In the genomic region with DNA sequence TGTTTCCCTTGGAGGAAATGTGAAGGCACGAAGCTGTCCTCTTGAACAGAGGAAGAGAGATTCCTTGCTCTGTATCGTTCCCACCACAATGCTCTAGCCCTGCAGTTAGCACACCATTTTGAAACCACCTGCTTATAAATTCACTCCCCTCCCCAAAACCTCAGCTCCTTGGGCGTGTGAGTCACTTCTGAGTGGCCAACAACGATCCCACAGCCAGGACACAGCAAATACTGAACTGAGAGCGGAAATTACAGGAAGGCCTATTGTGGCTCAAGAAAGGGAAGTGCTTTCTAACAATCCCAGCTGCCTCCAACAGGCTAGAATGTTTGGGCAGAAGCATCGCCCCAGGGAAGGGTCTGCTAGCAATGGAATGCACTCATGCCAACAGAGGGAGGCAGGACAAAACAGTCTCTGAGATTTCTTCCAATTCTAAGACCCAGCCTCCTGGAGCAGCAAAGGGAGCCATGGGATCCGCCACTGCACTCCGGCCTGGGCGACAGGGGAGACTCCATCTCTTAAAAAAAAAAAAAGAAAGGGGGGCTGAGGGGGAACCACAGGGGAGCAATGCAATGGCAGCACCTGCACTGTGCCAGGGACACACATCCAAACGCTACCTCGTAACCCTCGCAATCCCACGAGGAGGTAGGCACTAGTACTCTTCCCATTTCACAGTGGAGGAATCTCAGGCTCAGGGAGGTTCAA, we compare ENCODE assay signal across 8 cellular contexts. TPM values are rescaled to one million over a fixed set of nuclear protein-coding genes. Genes with fewer than 3 reads are reported as not detected.
DNase-seq lines count a peak whose midpoint lies in the region; ATAC-seq and TF ChIP-seq lines count a peak whose summit lies in the region.

No MANE protein-coding gene starts in this region.

- H3K4me3 ChIP-seq in IMR-90 (ENCODE audit: insufficient read depth, low read depth, low read length) = no peak overlapping the region
- peak overlapping the region in 1 of 3 donors; percentile 64 for H3K4me3 ChIP-seq in liver (ENCODE audit: low read depth in 1 of 3, low read length in 3 of 3)

- no peak overlapping the region for H2BK20ac ChIP-seq in IMR-90 (ENCODE audit: low read depth, low read length)

- BruUV-seq in IMR-90 (replicated peaks; lab: Mats Ljungman, UMichigan) = no TSS peak

- H4K5ac ChIP-seq in IMR-90 (ENCODE audit: low read depth, low read length) = no peak overlapping the region

- no peak overlapping the region for H4K91ac ChIP-seq in IMR-90 (ENCODE audit: insufficient read depth, low read depth, low read length)

- H4K20me1 ChIP-seq in IMR-90 (ENCODE audit: insufficient read depth, low read length) = no peaks in the 10 kb centered on the region

- H2BK15ac ChIP-seq in IMR-90 (ENCODE audit: low read depth, low read length) = no peak overlapping the region

- no peak overlapping the region for H3K9ac ChIP-seq in IMR-90 (ENCODE audit: low read depth, low read length)
- no peak overlapping the region for H3K9ac ChIP-seq in liver (ENCODE audit: low read depth in 1 of 2, low read length in 2 of 2)

- H3K36me3 ChIP-seq in IMR-90 (ENCODE audit: control insufficient read depth, insufficient read depth, low read length) (no peaks in the 10 kb centered on the region), liver (ENCODE audit: control insufficient read depth in 4 of 4, insufficient read depth in 3 of 4, low read depth in 1 of 4, low read length in 3 of 4) (no peaks in the 10 kb centered on the region)

- ATAC-seq in IMR-90 (ENCODE audit: low read depth) = no peak
- no peak for ATAC-seq in HG03108 (IDR thresholded peaks at IDR 0.05; ENCODE audit: unreplicated experiment)
- no peak for ATAC-seq in HG03571 (IDR thresholded peaks at IDR 0.05; ENCODE audit: unreplicated experiment)

- no peak overlapping the region; the same call in 1 of the 2 replicates for H2AK5ac ChIP-seq in IMR-90 (ENCODE audit: low read depth, low read length)

- intact Hi-C loops in IMR-90 (cut with micrococcal nuclease) = no loop called here

- H2AFZ ChIP-seq in IMR-90 (replicated peaks; ENCODE audit: low read length, poor library complexity) = peak overlapping the region; percentile 77

- peaks cover 6% of the 10 kb centered on the region for H3K9me1 ChIP-seq in IMR-90 (ENCODE audit: insufficient read depth, low read length)

- no peak overlapping the region for H2AK9ac ChIP-seq in IMR-90 (replicated peaks; ENCODE audit: low read depth, low read length, poor library complexity)

- DNase-seq in ACHN (peak; percentile 59), IMR-90 (peak; percentile 44), NCI-H69 (lab: John Stamatoyannopoulos, UW) (no peak), DMS 273 (lab: John Stamatoyannopoulos, UW; ENCODE audit: unreplicated experiment) (no peak)

- no peak overlapping the region for H3K4me2 ChIP-seq in IMR-90 (ENCODE audit: low read depth, low read length)

- CTCF ChIA-PET in IMR-90 (lab: Yijun Ruan, JAX) = interaction anchor here (0.6 kb wide), 2 partner anchors 32 to 58 kb away, joined by 3 read pairs; no protein-coding TSS in a partner anchor

- H3K56ac ChIP-seq in IMR-90 (ENCODE audit: extremely low read depth, insufficient read depth, low read length) = no peak overlapping the region

- H2BK5ac ChIP-seq in IMR-90 (ENCODE audit: low read depth, low read length, poor library complexity, severe bottlenecking) = no peak overlapping the region

- H3K4ac ChIP-seq in IMR-90 (ENCODE audit: low read depth, low read length) = no peak overlapping the region

- no peak overlapping the region for H3K14ac ChIP-seq in IMR-90 (replicated peaks; ENCODE audit: low read depth, low read length)

- no peak for TF ChIP-seq POLR2A in IMR-90 (IDR thresholded peaks at IDR 0.05; ENCODE audit: low read depth, low read length)

- no peak overlapping the region for H3K23ac ChIP-seq in IMR-90 (ENCODE audit: low read depth, low read length)

- TF ChIP-seq CTCF in IMR-90 (conservative IDR thresholded peaks at IDR 0.05; ENCODE audit: low read depth, low read length) (no peak), liver (IDR thresholded peaks at IDR 0.05; ENCODE audit: low read depth, low read length, missing input control) (no peak)

- H3K18ac ChIP-seq in IMR-90 (ENCODE audit: low read depth, low read length) = no peak overlapping the region

- 64% methylated on average over 3 of the region's 13 CpGs; no CpG with 5 or more reads in 1 of the 2 experiments for WGBS in IMR-90 (ENCODE audit: extremely low coverage in 2 of 2, insufficient read length in 1 of 2), 2 experiments
- 49 to 81% (median 49%) methylated on average over 13 of the region's 13 CpGs for WGBS in adipose tissue, 3 donors
- 78% methylated on average over 13 of the region's 13 CpGs for WGBS in liver

- no peaks in the 10 kb centered on the region for H3K27me3 ChIP-seq in IMR-90 (ENCODE audit: control insufficient read depth, insufficient read depth, low read length)
- no peaks in the 10 kb centered on the region for H3K27me3 ChIP-seq in liver (ENCODE audit: control insufficient read depth in 4 of 4, insufficient read depth in 4 of 4, low read length in 3 of 4)

- no peak overlapping the region for H4K8ac ChIP-seq in IMR-90 (ENCODE audit: low read depth in 2 of 2, low read length in 2 of 2)

- peaks cover 5 to 10% of the 10 kb centered on the region in 2 experiments; a peak in 2 of 4 replicates for H3K79me1 ChIP-seq in IMR-90 (ENCODE audit: low read depth in 1 of 2, low read length in 2 of 2)

- dilution Hi-C loops in IMR-90 (cut with HindIII; ENCODE audit: low sequenced_read_pairs, unreplicated experiment) = no loop called here

- no peaks in the 10 kb centered on the region for H3K9me3 ChIP-seq in IMR-90 (ENCODE audit: control insufficient read depth, insufficient read depth, low read length)
- H3K9me3 ChIP-seq in liver (ENCODE audit: control insufficient read depth in 4 of 4, low read length in 3 of 4) = no peaks in the 10 kb centered on the region

- H3K4me1 ChIP-seq in IMR-90 (ENCODE audit: control insufficient read depth, insufficient read depth, low read length) = peaks cover 6% of the 10 kb centered on the region
- H3K4me1 ChIP-seq in liver (ENCODE audit: control insufficient read depth in 4 of 4, insufficient read depth in 4 of 4, low read length in 3 of 4) = peaks cover 7 to 44% (median 34%) of the 10 kb centered on the region in 4 donors

- in situ Hi-C loops in ACHN (cut with HindIII; ENCODE audit: low pct_ligation_motif_present, low pct_unique_long_range_greater_than_20kb, low sequenced_read_pairs) (no loop called here), IMR-90 (cut with MboI; ENCODE audit: low sequenced_read_pairs) (no loop called here)

- H2BK120ac ChIP-seq in IMR-90 (ENCODE audit: low read depth, low read length) = no peak overlapping the region

- POLR2A ChIA-PET in IMR-90 (lab: Charles Lee; ENCODE audit: unreplicated experiment) = no interaction called here

- H3K27ac ChIP-seq in IMR-90 (ENCODE audit: insufficient read depth, low read length) = no peak overlapping the region
- peak overlapping the region; percentile 12 for H3K27ac ChIP-seq in adipose tissue (ENCODE audit: low read depth, low read length)
- peak overlapping the region; percentile 97 to 99 for H3K27ac ChIP-seq in liver (ENCODE audit: low read depth in 1 of 2, low read length in 2 of 2)

- TF ChIP-seq RAD21 in IMR-90 (IDR thresholded peaks at IDR 0.05; ENCODE audit: low read length) (no peak), liver (IDR thresholded peaks at IDR 0.05) (no peak)

TF ChIP-seq in IMR-90, 13 proteins besides CTCF, POLR2A, EP300 and RAD21 (continues in another document):
- TF ChIP-seq RCOR1 (IDR thresholded peaks at IDR 0.05; ENCODE audit: insufficient replicate concordance, low read length) (no peak), RFX5 (IDR thresholded peaks at IDR 0.05; ENCODE audit: low read depth, low read length) (no peak), CHD1 (IDR thresholded peaks at IDR 0.05; ENCODE audit: low read depth, low read length) (no peak), MAFK (IDR thresholded peaks at IDR 0.05; ENCODE audit: low read depth, low read length) (no peak)

TF ChIP-seq in liver, 16 proteins besides CTCF, POLR2A, EP300 and RAD21:
- TF ChIP-seq HNF4A (conservative IDR thresholded peaks at IDR 0.05) = no peak
- peak; percentile 35 for TF ChIP-seq SP1 (IDR thresholded peaks at IDR 0.05)
- TF ChIP-seq GABPA (IDR thresholded peaks at IDR 0.05 in 1 of 2, conservative IDR thresholded peaks at IDR 0.05 in 1 of 2) = peak in 1 of 2 donors; percentile 15
- TF ChIP-seq YY1 (IDR thresholded peaks at IDR 0.05) = peak; percentile 35
- TF ChIP-seq, protein P1, sequence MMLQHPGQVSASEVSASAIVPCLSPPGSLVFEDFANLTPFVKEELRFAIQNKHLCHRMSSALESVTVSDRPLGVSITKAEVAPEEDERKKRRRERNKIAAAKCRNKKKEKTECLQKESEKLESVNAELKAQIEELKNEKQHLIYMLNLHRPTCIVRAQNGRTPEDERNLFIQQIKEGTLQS (IDR thresholded peaks at IDR 0.05) = no peak
- TF ChIP-seq, protein P2, sequence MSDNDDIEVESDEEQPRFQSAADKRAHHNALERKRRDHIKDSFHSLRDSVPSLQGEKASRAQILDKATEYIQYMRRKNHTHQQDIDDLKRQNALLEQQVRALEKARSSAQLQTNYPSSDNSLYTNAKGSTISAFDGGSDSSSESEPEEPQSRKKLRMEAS (IDR thresholded peaks at IDR 0.05) = peak; percentile 15

RNA-seq across cellular contexts. Expression of a gene that starts 1.9 kb away (rescaled TPM):
- 2.2 and 2.7 TPM in 2 replicates for total RNA-seq in IMR-90 (2012; rRNA removed)
- polyA plus RNA-seq in IMR-90 (2012; rRNA removed) = 6.3 and 8.1 TPM in 2 replicates
- polyA plus RNA-seq in IMR-90 (2012; cell fraction: cytosol; rRNA removed) = 6.7 and 9.4 TPM in 2 replicates
- 3.1 and 5.5 TPM in 2 replicates for polyA plus RNA-seq in IMR-90 (2012; cell fraction: nucleus; rRNA removed; ENCODE audit: low replicate concordance)
- 10 to 100 TPM in 2 of 3 donors, 1 to 10 TPM in 1; 9.0 to 24.6 (median 13.3) TPM for polyA plus RNA-seq in adipose tissue
- total RNA-seq in liver = 10 to 100 TPM in 1 of 2 donors, 1 to 10 TPM in 1; 9.9 to 23.6 TPM
- 10 to 100 TPM; 35.2 to 89.2 TPM for polyA plus RNA-seq in liver

RNA-seq across cellular contexts. Expression of a gene that starts 2.1 kb away (rescaled TPM):
- total RNA-seq in IMR-90 (2012; rRNA removed) (0.28 and 0.36 TPM in 2 replicates), liver (10 to 100 TPM in 1 of 2 donors, 1 to 10 TPM in 1; 3.0 to 20.3 TPM)
- polyA plus RNA-seq in IMR-90 (2012; rRNA removed) (0.72 and 1.1 TPM in 2 replicates), adipose tissue (1 to 10 TPM in 2 of 3 donors, under 1 TPM in 1; 0.56 to 5.1 (median 4.4) TPM), liver (1 to 10 TPM; 2.2 to 8.0 TPM)
- 0.33 TPM in 1 of 2 replicates, not detected in the other for polyA plus RNA-seq in IMR-90 (2012; cell fraction: cytosol; rRNA removed)
- 15.3 and 21.0 TPM in 2 replicates for polyA plus RNA-seq in IMR-90 (2012; cell fraction: nucleus; rRNA removed; ENCODE audit: low replicate concordance)

RNA-seq across cellular contexts. Expression of a gene that starts 58.6 kb away (rescaled TPM):
- total RNA-seq in IMR-90 (2012; rRNA removed) (not detected in 2 replicates), liver (not detected)
- polyA plus RNA-seq in IMR-90 (2012; rRNA removed) (not detected in 2 replicates), adipose tissue (not detected), liver (not detected)
- not detected in 2 replicates for polyA plus RNA-seq in IMR-90 (2012; cell fraction: cytosol; rRNA removed)
- polyA plus RNA-seq in IMR-90 (2012; cell fraction: nucleus; rRNA removed; ENCODE audit: low replicate concordance) = not detected in 2 replicates

Comparison
In these comparisons a context has a peak if more than half of its experiments do, and no peak if none do; other contexts are left out.
1. DNase-seq: peak in ACHN (single experiment) and IMR-90 (single experiment); none in NCI-H69 (single experiment) and DMS 273 (single experiment).